Comparison of ENCODE assay signal across 1 cellular context in the genomic region with DNA sequence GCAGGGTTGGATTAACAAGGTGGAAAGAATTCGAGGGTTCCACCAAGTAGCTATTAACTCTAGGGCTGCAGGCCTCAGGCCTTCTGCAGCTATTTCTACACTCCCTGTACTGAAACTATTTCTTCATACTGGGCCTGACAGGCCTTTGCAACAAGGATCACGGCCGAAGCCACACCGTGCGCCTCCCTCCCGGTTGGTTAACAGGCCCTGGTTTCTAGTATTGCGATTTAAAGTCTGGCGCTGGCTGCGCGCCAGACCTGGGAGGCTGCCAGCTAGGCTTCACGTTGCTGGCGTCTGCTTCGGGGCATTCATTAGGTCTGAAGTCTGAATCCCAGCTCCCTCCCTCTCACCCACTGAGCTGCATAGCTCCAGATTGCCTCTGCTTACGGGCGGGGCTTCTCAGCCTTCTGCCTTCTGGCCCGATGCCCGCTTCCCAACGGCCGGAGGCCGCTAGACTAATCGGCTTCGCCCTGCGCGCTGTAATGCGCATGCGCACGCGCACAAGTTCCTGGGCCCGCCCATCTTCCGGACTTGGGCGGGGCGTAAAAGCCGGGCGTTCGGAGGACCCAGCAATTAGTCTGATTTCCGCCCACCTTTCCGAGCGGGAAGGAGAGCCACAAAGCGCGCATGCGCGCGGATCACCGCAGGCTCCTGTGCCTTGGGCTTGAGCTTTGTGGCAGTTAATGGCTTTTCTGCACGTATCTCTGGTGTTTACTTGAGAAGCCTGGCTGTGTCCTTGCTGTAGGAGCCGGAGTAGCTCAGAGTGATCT.
TF ChIP-seq lines count a peak whose summit lies in the region.

No MANE protein-coding gene starts in this region.

TF ChIP-seq in HepG2, 621 proteins besides CTCF, POLR2A, EP300 and RAD21 (continued from another document):
- TF ChIP-seq, protein P1, sequence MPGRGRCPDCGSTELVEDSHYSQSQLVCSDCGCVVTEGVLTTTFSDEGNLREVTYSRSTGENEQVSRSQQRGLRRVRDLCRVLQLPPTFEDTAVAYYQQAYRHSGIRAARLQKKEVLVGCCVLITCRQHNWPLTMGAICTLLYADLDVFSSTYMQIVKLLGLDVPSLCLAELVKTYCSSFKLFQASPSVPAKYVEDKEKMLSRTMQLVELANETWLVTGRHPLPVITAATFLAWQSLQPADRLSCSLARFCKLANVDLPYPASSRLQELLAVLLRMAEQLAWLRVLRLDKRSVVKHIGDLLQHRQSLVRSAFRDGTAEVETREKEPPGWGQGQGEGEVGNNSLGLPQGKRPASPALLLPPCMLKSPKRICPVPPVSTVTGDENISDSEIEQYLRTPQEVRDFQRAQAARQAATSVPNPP (CRISPR knock-in tag; IDR thresholded peaks at IDR 0.05), result peak; percentile 71; the same call in 1 of the 2 replicates
- peak; percentile 58; the same call in 1 of the 2 replicates for TF ChIP-seq THAP11 (CRISPR knock-in tag; IDR thresholded peaks at IDR 0.05)
- TF ChIP-seq ZNF747 (CRISPR knock-in tag; IDR thresholded peaks at IDR 0.05; ENCODE audit: borderline replicate concordance), result no peak
- TF ChIP-seq ZNF543 (CRISPR knock-in tag; IDR thresholded peaks at IDR 0.05), result peak; percentile 87
- peak; percentile 65 for TF ChIP-seq SKI (IDR thresholded peaks at IDR 0.05; ENCODE audit: partially characterized antibody)
- no peak for TF ChIP-seq KDM6A (CRISPR knock-in tag; IDR thresholded peaks at IDR 0.05; ENCODE audit: low read depth)
- TF ChIP-seq, protein P2, sequence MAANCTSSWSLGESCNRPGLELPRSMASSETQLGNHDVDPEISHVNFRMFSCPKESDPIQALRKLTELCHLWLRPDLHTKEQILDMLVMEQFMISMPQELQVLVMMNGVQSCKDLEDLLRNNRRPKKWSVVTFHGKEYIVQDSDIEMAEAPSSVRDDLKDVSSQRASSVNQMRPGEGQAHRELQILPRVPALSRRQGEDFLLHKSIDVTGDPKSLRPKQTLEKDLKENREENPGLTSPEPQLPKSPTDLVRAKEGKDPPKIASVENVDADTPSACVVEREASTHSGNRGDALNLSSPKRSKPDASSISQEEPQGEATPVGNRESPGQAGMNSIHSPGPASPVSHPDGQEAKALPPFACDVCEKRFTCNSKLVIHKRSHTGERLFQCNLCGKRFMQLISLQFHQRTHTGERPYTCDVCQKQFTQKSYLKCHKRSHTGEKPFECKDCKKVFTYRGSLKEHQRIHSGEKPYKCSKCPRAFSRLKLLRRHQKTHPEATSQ (CRISPR knock-in tag; IDR thresholded peaks at IDR 0.05; ENCODE audit: borderline replicate concordance), result peak; percentile 83; the same call in 1 of the 2 replicates
- TF ChIP-seq ZNF652 (CRISPR knock-in tag; IDR thresholded peaks at IDR 0.05; ENCODE audit: borderline replicate concordance, low read depth), result no peak
- 0 out of 2 replicates have a peak, but pooled peaks have one; percentile 22 for TF ChIP-seq HES4 (CRISPR knock-in tag; IDR thresholded peaks at IDR 0.05; ENCODE audit: borderline replicate concordance)
- TF ChIP-seq HNF4A (CRISPR knock-in tag; IDR thresholded peaks at IDR 0.05), result peak; percentile 78
- TF ChIP-seq ZIK1 (CRISPR knock-in tag; IDR thresholded peaks at IDR 0.05; ENCODE audit: borderline replicate concordance, low read depth), result 0 out of 2 replicates have a peak, but pooled peaks have one; percentile 31
- TF ChIP-seq, protein P3, sequence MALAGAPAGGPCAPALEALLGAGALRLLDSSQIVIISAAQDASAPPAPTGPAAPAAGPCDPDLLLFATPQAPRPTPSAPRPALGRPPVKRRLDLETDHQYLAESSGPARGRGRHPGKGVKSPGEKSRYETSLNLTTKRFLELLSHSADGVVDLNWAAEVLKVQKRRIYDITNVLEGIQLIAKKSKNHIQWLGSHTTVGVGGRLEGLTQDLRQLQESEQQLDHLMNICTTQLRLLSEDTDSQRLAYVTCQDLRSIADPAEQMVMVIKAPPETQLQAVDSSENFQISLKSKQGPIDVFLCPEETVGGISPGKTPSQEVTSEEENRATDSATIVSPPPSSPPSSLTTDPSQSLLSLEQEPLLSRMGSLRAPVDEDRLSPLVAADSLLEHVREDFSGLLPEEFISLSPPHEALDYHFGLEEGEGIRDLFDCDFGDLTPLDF (CRISPR knock-in tag; IDR thresholded peaks at IDR 0.05), result peak; percentile 85; the same call in 1 of the 2 replicates
- peak; percentile 61 for TF ChIP-seq ZBTB38 (CRISPR knock-in tag; IDR thresholded peaks at IDR 0.05)
- 0 out of 2 replicates have a peak, but pooled peaks have one; percentile 39 for TF ChIP-seq ZNF703 (CRISPR knock-in tag; IDR thresholded peaks at IDR 0.05; ENCODE audit: borderline replicate concordance)
- TF ChIP-seq, protein P4, sequence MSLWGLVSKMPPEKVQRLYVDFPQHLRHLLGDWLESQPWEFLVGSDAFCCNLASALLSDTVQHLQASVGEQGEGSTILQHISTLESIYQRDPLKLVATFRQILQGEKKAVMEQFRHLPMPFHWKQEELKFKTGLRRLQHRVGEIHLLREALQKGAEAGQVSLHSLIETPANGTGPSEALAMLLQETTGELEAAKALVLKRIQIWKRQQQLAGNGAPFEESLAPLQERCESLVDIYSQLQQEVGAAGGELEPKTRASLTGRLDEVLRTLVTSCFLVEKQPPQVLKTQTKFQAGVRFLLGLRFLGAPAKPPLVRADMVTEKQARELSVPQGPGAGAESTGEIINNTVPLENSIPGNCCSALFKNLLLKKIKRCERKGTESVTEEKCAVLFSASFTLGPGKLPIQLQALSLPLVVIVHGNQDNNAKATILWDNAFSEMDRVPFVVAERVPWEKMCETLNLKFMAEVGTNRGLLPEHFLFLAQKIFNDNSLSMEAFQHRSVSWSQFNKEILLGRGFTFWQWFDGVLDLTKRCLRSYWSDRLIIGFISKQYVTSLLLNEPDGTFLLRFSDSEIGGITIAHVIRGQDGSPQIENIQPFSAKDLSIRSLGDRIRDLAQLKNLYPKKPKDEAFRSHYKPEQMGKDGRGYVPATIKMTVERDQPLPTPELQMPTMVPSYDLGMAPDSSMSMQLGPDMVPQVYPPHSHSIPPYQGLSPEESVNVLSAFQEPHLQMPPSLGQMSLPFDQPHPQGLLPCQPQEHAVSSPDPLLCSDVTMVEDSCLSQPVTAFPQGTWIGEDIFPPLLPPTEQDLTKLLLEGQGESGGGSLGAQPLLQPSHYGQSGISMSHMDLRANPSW (CRISPR knock-in tag; IDR thresholded peaks at IDR 0.05; ENCODE audit: borderline replicate concordance), result peak; percentile 58; the same call in 1 of the 2 replicates
- no peak for TF ChIP-seq YEATS2 (CRISPR knock-in tag; IDR thresholded peaks at IDR 0.05; ENCODE audit: borderline replicate concordance)
- TF ChIP-seq HMGA1 (CRISPR knock-in tag; conservative IDR thresholded peaks at IDR 0.05), result no peak
- TF ChIP-seq RXRB (CRISPR knock-in tag; IDR thresholded peaks at IDR 0.05; ENCODE audit: borderline replicate concordance), result no peak
- peak; percentile 56 for TF ChIP-seq ZNF883 (CRISPR knock-in tag; IDR thresholded peaks at IDR 0.05; ENCODE audit: not compliant biosample characterization)
- peak; percentile 88; the same call in 1 of the 2 replicates for TF ChIP-seq ZNF230 (CRISPR knock-in tag; IDR thresholded peaks at IDR 0.05)
- TF ChIP-seq GATAD1 (CRISPR knock-in tag; IDR thresholded peaks at IDR 0.05), result peak; percentile 58
- TF ChIP-seq, protein P5, sequence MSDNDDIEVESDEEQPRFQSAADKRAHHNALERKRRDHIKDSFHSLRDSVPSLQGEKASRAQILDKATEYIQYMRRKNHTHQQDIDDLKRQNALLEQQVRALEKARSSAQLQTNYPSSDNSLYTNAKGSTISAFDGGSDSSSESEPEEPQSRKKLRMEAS (IDR thresholded peaks at IDR 0.05), result peak; percentile 64
- no peak for TF ChIP-seq ZBTB20 (CRISPR knock-in tag; IDR thresholded peaks at IDR 0.05; ENCODE audit: borderline replicate concordance, low read depth)
- TF ChIP-seq ZNF572 (CRISPR knock-in tag; IDR thresholded peaks at IDR 0.05), result peak; percentile 23; the same call in 1 of the 2 replicates
- TF ChIP-seq, protein P6, sequence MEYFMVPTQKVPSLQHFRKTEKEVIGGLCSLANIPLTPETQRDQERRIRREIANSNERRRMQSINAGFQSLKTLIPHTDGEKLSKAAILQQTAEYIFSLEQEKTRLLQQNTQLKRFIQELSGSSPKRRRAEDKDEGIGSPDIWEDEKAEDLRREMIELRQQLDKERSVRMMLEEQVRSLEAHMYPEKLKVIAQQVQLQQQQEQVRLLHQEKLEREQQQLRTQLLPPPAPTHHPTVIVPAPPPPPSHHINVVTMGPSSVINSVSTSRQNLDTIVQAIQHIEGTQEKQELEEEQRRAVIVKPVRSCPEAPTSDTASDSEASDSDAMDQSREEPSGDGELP (IDR thresholded peaks at IDR 0.05; ENCODE audit: borderline replicate concordance, low read depth), result 0 out of 2 replicates have a peak, but pooled peaks have one; percentile 25
- 0 out of 2 replicates have a peak, but pooled peaks have one; percentile 34 for TF ChIP-seq KLF12 (CRISPR knock-in tag; IDR thresholded peaks at IDR 0.05; ENCODE audit: borderline replicate concordance)
- TF ChIP-seq, protein P7, sequence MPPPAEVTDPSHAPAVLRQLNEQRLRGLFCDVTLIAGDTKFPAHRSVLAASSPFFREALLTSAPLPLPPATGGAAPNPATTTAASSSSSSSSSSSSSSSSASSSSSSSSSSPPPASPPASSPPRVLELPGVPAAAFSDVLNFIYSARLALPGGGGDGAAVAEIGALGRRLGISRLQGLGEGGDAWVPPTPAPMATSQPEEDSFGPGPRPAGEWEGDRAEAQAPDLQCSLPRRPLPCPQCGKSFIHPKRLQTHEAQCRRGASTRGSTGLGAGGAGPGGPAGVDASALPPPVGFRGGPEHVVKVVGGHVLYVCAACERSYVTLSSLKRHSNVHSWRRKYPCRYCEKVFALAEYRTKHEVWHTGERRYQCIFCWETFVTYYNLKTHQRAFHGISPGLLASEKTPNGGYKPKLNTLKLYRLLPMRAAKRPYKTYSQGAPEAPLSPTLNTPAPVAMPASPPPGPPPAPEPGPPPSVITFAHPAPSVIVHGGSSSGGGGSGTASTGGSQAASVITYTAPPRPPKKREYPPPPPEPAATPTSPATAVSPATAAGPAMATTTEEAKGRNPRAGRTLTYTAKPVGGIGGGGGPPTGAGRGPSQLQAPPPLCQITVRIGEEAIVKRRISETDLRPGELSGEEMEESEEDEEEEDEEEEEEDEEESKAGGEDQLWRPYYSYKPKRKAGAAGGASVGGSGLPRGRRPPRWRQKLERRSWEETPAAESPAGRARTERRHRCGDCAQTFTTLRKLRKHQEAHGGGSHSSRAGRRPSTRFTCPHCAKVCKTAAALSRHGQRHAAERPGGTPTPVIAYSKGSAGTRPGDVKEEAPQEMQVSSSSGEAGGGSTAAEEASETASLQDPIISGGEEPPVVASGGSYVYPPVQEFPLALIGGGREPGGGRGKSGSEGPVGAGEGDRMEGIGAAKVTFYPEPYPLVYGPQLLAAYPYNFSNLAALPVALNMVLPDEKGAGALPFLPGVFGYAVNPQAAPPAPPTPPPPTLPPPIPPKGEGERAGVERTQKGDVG (CRISPR knock-in tag; IDR thresholded peaks at IDR 0.05; ENCODE audit: borderline replicate concordance), result no peak
